ENCODE assay signal across 8 cellular contexts in the genomic region with DNA sequence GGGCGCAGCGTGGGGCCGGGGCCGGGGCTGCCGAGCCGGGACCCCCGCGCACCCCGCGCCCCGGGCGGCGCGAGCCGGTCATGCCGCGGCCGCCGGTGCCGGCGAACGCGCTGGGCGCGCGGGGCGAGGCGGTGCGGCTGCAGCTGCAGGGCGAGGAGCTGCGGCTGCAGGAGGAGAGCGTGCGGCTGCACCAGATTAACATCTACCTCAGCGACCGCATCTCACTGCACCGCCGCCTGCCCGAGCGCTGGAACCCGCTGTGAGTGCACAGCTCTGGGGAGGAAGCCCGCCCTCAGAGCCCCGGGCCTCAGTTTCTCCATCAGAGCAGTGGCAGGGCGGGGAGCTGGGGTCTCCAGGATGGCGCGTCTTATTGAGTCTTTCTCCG. TPM values are rescaled to one million over a fixed set of nuclear protein-coding genes. Genes with fewer than 3 reads are reported as not detected.
DNase-seq lines count a peak whose midpoint lies in the region; ATAC-seq and TF ChIP-seq lines count a peak whose summit lies in the region.

No MANE protein-coding gene starts in this region.

- no peaks in the 10 kb centered on the region for H3K9me3 ChIP-seq in ES-I3 (ENCODE audit: control insufficient read depth, insufficient read depth, low read length)

- H3K4me3 ChIP-seq in retinal pigment epithelial cell (ENCODE audit: low read length): peak overlapping the region; percentile 55

- peak overlapping the region; percentile 67; the same call in 1 of the 2 replicates for H3K9ac ChIP-seq in ES-I3 (ENCODE audit: low read depth, low read length)

- ATAC-seq in HG02759 (IDR thresholded peaks at IDR 0.05; ENCODE audit: unreplicated experiment): peak; percentile 49
- ATAC-seq in HG03460 (IDR thresholded peaks at IDR 0.05; ENCODE audit: unreplicated experiment): no peak

- no peaks in the 10 kb centered on the region for H3K36me3 ChIP-seq in ES-I3 (ENCODE audit: insufficient read depth, low read length)

- DNase-seq in activated CD4-positive, CD25-positive, alpha-beta regulatory T cell treated with anti-CD3 and anti-CD28 coated beads, Interleukin-2, amount 50 U/mL, for 72 hours: peak; percentile 51
- DNase-seq in germinal center (ENCODE audit: low spot score): peak; percentile 26
- no peak for DNase-seq in retinal pigment epithelial cell (ENCODE audit: low read depth)
- no peak for DNase-seq in NCI-H1930 (lab: John Stamatoyannopoulos, UW)
- DNase-seq in cerebellum (ENCODE audit: low spot score): no peak

- 0 out of 2 replicates have a peak, but pooled peaks cover 4% of the 10 kb centered on the region for H3K4me1 ChIP-seq in ES-I3 (ENCODE audit: insufficient read depth, low read length)

- TF ChIP-seq CTCF in retinal pigment epithelial cell (conservative IDR thresholded peaks at IDR 0.05; ENCODE audit: low read depth, low read length): no peak

RNA-seq across cellular contexts. Expression of gene GALNT12, which starts 0.3 kb away (rescaled TPM):
- 10.3 TPM for total RNA-seq in cerebellum

RNA-seq across cellular contexts. Expression of gene ANKS6, which starts 11.4 kb away (rescaled TPM):
- 11.1 TPM for total RNA-seq in cerebellum

Comparison
In these comparisons a context has a peak if more than half of its experiments do, and no peak if none do; other contexts are left out.
1. DNase-seq: peak in activated CD4-positive, CD25-positive, alpha-beta regulatory T cell treated with anti-CD3 and anti-CD28 coated beads, Interleukin-2, amount 50 U/mL, for 72 hours (single experiment) and germinal center (single experiment); none in retinal pigment epithelial cell (single experiment), NCI-H1930 (0 of 2) and cerebellum (single experiment).